8 cellular contexts compared by ENCODE assay signal in genomic region chr12:108855284-108856169, GRCh38. TPM values are rescaled to one million over a fixed set of nuclear protein-coding genes. Genes with fewer than 3 reads are reported as not detected.
DNase-seq lines count a peak whose midpoint lies in the region; ATAC-seq and TF ChIP-seq lines count a peak whose summit lies in the region.

No MANE protein-coding gene starts in this region.

- no peak for DNase-seq in CD4-positive, CD25-positive, alpha-beta regulatory T cell
- DNase-seq in NT2/D1 (ENCODE audit: low read depth, low spot score), result no peak
- no peak for DNase-seq in NCI-H1417 (lab: John Stamatoyannopoulos, UW)
- DNase-seq in kidney tubule cell (ENCODE audit: low spot score), result no peak

- peaks cover 8% of the 10 kb centered on the region for H3K36me3 Mint-ChIP-seq in CD4-positive, CD25-positive, alpha-beta regulatory T cell

- peaks cover 24% of the 10 kb centered on the region for H3K79me2 ChIP-seq in neural cell (replicated peaks; ENCODE audit: insufficient read depth, low read length)

- no peak overlapping the region for H3K4me3 ChIP-seq in CD4-positive, CD25-positive, alpha-beta regulatory T cell (ENCODE audit: low read depth, low read length)
- no peak overlapping the region for H3K4me3 ChIP-seq in NT2/D1 (ENCODE audit: insufficient read length, low read depth)
- peak overlapping the region; percentile 77 for H3K4me3 ChIP-seq in neural cell (ENCODE audit: low read length)

- peaks cover 13% of the 10 kb centered on the region for H3K36me3 ChIP-seq in CD4-positive, CD25-positive, alpha-beta regulatory T cell (ENCODE audit: control insufficient read depth, insufficient read depth, low read length)
- H3K36me3 ChIP-seq in NT2/D1 (ENCODE audit: insufficient read depth, insufficient read length, low read length), result peaks cover 45% of the 10 kb centered on the region
- no peaks in the 10 kb centered on the region for H3K36me3 ChIP-seq in neural cell (ENCODE audit: insufficient read depth, low read length)

- no peak overlapping the region for H2AFZ ChIP-seq in neural cell (ENCODE audit: low read depth, low read length)

- peaks cover 29 to 50% (median 41%) of the 10 kb centered on the region in 4 donors for H3K4me1 Mint-ChIP-seq in CD4-positive, CD25-positive, alpha-beta regulatory T cell

- TF ChIP-seq RAD21 in neural cell (conservative IDR thresholded peaks at IDR 0.05), result no peak

- peaks cover 9% of the 10 kb centered on the region for H3K27me3 Mint-ChIP-seq in CD4-positive, CD25-positive, alpha-beta regulatory T cell

- TF ChIP-seq CTCF in neural cell (IDR thresholded peaks at IDR 0.05; ENCODE audit: poor library complexity, severe bottlenecking), result no peak

- no peak for TF ChIP-seq EP300 in neural cell (conservative IDR thresholded peaks at IDR 0.05; ENCODE audit: poor library complexity, severe bottlenecking)

- no peak overlapping the region for H3K4me2 ChIP-seq in neural cell (ENCODE audit: low read length)

- H3K27ac ChIP-seq in CD4-positive, CD25-positive, alpha-beta regulatory T cell (ENCODE audit: insufficient read depth, low read length, poor library complexity, severe bottlenecking), result peak overlapping the region; percentile 67
- H3K27ac ChIP-seq in cingulate gyrus (ENCODE audit: low read depth, low read length), result peak overlapping the region; percentile 89
- H3K27ac ChIP-seq in neural cell (ENCODE audit: low read length), result no peak overlapping the region

- H3K9ac ChIP-seq in NT2/D1 (ENCODE audit: insufficient read length, low read depth) (peak overlapping the region; percentile 95), neural cell (ENCODE audit: low read length) (peak overlapping the region; percentile 79)

- H3K9me3 ChIP-seq in CD4-positive, CD25-positive, alpha-beta regulatory T cell (ENCODE audit: control insufficient read depth in 2 of 2, low read length in 2 of 2), result no peaks in the 10 kb centered on the region
- peaks cover 16% of the 10 kb centered on the region for H3K9me3 ChIP-seq in NT2/D1 (ENCODE audit: insufficient read depth, low read length)
- H3K9me3 ChIP-seq in neural cell (ENCODE audit: low read length), result no peaks in the 10 kb centered on the region

- no peaks in the 10 kb centered on the region for H3K9me2 ChIP-seq in neural cell (ENCODE audit: insufficient read depth, low read length)

- H3F3A ChIP-seq in neural cell (ENCODE audit: insufficient read depth, low read length, poor library complexity, severe bottlenecking), result no peaks in the 10 kb centered on the region

- no peaks in the 10 kb centered on the region for H3K27me3 ChIP-seq in CD4-positive, CD25-positive, alpha-beta regulatory T cell (ENCODE audit: control insufficient read depth, insufficient read depth, low read length)
- H3K27me3 ChIP-seq in NT2/D1 (ENCODE audit: insufficient read depth, insufficient read length), result no peaks in the 10 kb centered on the region
- no peaks in the 10 kb centered on the region for H3K27me3 ChIP-seq in neural cell (ENCODE audit: insufficient read depth, low read depth, low read length)

- H3K4me3 Mint-ChIP-seq in CD4-positive, CD25-positive, alpha-beta regulatory T cell, result peak overlapping the region; percentile 88 to 97 (median 96)

- peak overlapping the region; percentile 90 to 97 (median 96) for H3K27ac Mint-ChIP-seq in CD4-positive, CD25-positive, alpha-beta regulatory T cell

- no peak for ATAC-seq in CD4-positive, CD25-positive, alpha-beta regulatory T cell (ENCODE audit: low read depth in 2 of 2)
- no peak for ATAC-seq in HG03108 (IDR thresholded peaks at IDR 0.05; ENCODE audit: unreplicated experiment)
- no peak for ATAC-seq in GM18519 (IDR thresholded peaks at IDR 0.05; ENCODE audit: low FRiP score, unreplicated experiment)

- peaks cover 28% of the 10 kb centered on the region for H3K4me1 ChIP-seq in CD4-positive, CD25-positive, alpha-beta regulatory T cell (ENCODE audit: control insufficient read depth, insufficient read depth, low read length, poor library complexity, severe bottlenecking)
- peaks cover 11% of the 10 kb centered on the region for H3K4me1 ChIP-seq in NT2/D1 (ENCODE audit: insufficient read depth, insufficient read length)

- no peaks in the 10 kb centered on the region for H4K20me1 ChIP-seq in neural cell (ENCODE audit: insufficient read depth)

- peaks cover 0 to 3% (median 0%) of the 10 kb centered on the region in 7 donors for H3K9me3 Mint-ChIP-seq in CD4-positive, CD25-positive, alpha-beta regulatory T cell

TF ChIP-seq in neural cell, 6 proteins besides CTCF, POLR2A, EP300 and RAD21:
- TF ChIP-seq REST (IDR thresholded peaks at IDR 0.05; ENCODE audit: borderline replicate concordance) (no peak), TAF1 (IDR thresholded peaks at IDR 0.05; ENCODE audit: low read depth) (no peak), SMC3 (conservative IDR thresholded peaks at IDR 0.05; ENCODE audit: poor library complexity) (no peak), MXI1 (conservative IDR thresholded peaks at IDR 0.05; ENCODE audit: poor library complexity, severe bottlenecking) (no peak), EZH2 (IDR thresholded peaks at IDR 0.05; ENCODE audit: borderline replicate concordance, insufficient read depth, low read length, poor library complexity, severe bottlenecking) (no peak), POLR2AphosphoS5 (IDR thresholded peaks at IDR 0.05) (no peak)

RNA-seq across cellular contexts. Expression of gene SSH1, which starts 1.9 kb away (rescaled TPM):
- 32.5 TPM for total RNA-seq in CD4-positive, CD25-positive, alpha-beta regulatory T cell
- 1 to 10 TPM; 5.7 to 8.2 (median 6.9) TPM for polyA plus RNA-seq in CD4-positive, CD25-positive, alpha-beta regulatory T cell
- 2.6 and 3.8 TPM in 2 replicates for polyA plus RNA-seq in neural cell
- polyA minus RNA-seq in neural cell, result 11.9 and 13.6 TPM in 2 replicates

RNA-seq across cellular contexts. Expression of gene DAO, which starts 24.4 kb away (rescaled TPM):
- not detected for total RNA-seq in CD4-positive, CD25-positive, alpha-beta regulatory T cell
- not detected for polyA plus RNA-seq in CD4-positive, CD25-positive, alpha-beta regulatory T cell
- not detected in 2 replicates for polyA plus RNA-seq in neural cell
- polyA minus RNA-seq in neural cell, result not detected in 2 replicates
